Comparison of ENCODE assay signal across 25 cellular contexts in the genomic region with DNA sequence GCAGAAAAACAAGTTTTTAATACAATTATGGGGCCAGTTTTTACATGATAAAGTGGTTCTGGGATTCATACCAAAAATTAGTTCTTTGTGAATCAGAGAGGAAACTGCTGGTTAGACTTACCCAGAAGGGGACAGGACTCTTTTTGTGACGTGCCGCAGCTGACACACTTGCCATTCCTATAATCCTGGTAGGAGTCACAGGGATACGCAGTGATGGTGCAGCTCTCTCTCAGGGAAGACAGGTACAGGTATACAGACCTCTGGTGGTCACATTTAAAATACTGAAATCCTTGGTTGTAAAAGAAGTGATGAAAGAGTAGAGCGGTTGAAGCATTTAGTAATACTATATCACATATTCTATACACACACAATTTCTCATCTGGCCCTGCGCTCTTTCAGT. TPM values are rescaled to one million over a fixed set of nuclear protein-coding genes. Genes with fewer than 3 reads are reported as not detected.
A peak's percentile ranks its signal among the peaks of the same experiment; 100 is the strongest.
DNase-seq lines count a peak whose midpoint lies in the region; ATAC-seq and TF ChIP-seq lines count a peak whose summit lies in the region.
"Had no signal": no experiment of that assay in that cellular context is flagged by ENCODE, and none has a peak within 500 bp of the region (broad histone marks: within the 10 kb centered on the region; RNA-seq: fewer than 3 reads in every experiment).

No MANE protein-coding gene starts in this region.

- ATAC-seq in WTC11 = peak; percentile 78
- ATAC-seq in activated naive CD8-positive, alpha-beta T cell treated with anti-CD3 and anti-CD28 coated beads, Interleukin-2, amount 50 U/mL, for 24 hours = no peak
- ATAC-seq: CD8-positive, alpha-beta T cell; K562 had no signal

- H3K9ac ChIP-seq in H9 (ENCODE audit: extremely low read depth, insufficient read length, low read length) (no peak overlapping the region), liver (ENCODE audit: low read depth in 1 of 2, low read length in 2 of 2) (no peak overlapping the region)

- WGBS in H9 (ENCODE audit: extremely low coverage, insufficient read length, low lambda C conversion rate) = no CpG with 5 or more reads among the region's 5 CpGs
- WGBS in liver = 72% methylated on average over 5 of the region's 5 CpGs

- POLR2A ChIA-PET in WTC11 (lab: Charles Lee) = no interaction called here

- H3K18ac ChIP-seq in H9 (ENCODE audit: insufficient read length, low read depth, low read length) = no peak overlapping the region

- H2BK20ac ChIP-seq in H9 (ENCODE audit: low read depth, low read length, poor library complexity, severe bottlenecking) = no peak overlapping the region

- H3K9me3 Mint-ChIP-seq in H9 (no peaks in the 10 kb centered on the region), WTC11 (no peaks in the 10 kb centered on the region)
- no peaks in the 10 kb centered on the region for H3K9me3 Mint-ChIP-seq in activated naive CD8-positive, alpha-beta T cell treated with anti-CD3 and anti-CD28 coated beads, Interleukin-2, amount 50 U/mL, for 24 hours
- H3K9me3 Mint-ChIP-seq: activated naive CD8-positive, alpha-beta T cell treated with anti-CD3 and anti-CD28 coated beads for 36 hours; CD8-positive, alpha-beta T cell had no signal

- H3K27me3 ChIP-seq in H9 (ENCODE audit: insufficient read depth, low read length) (no peaks in the 10 kb centered on the region), liver (ENCODE audit: control insufficient read depth in 4 of 4, insufficient read depth in 4 of 4, low read length in 3 of 4) (no peaks in the 10 kb centered on the region)
- H3K27me3 ChIP-seq: upper lobe of left lung had no signal

- no peak overlapping the region for H3T11ph ChIP-seq in H9 (ENCODE audit: low read length)

- no peak overlapping the region for H3K14ac ChIP-seq in H9 (ENCODE audit: insufficient read depth, low read length)

- no peak overlapping the region for H2BK120ac ChIP-seq in H9 (ENCODE audit: low read depth, low read length, poor library complexity, severe bottlenecking)

- H3K23ac ChIP-seq in H9 (ENCODE audit: insufficient read length, low read depth, low read length) = no peak overlapping the region

- H3K36me3 ChIP-seq in liver (ENCODE audit: control insufficient read depth in 4 of 4, insufficient read depth in 3 of 4, low read depth in 1 of 4, low read length in 3 of 4) = no peaks in the 10 kb centered on the region

- no peaks in the 10 kb centered on the region; the same call in none of the 2 replicates for H3K27me3 Mint-ChIP-seq in H9 (ENCODE audit: low read depth)
- peaks cover 9% of the 10 kb centered on the region for H3K27me3 Mint-ChIP-seq in WTC11 (ENCODE audit: low read depth)
- peaks cover 20% of the 10 kb centered on the region for H3K27me3 Mint-ChIP-seq in activated naive CD8-positive, alpha-beta T cell treated with anti-CD3 and anti-CD28 coated beads, Interleukin-2, amount 50 U/mL, for 24 hours

- H3K79me2 ChIP-seq in H9 (ENCODE audit: insufficient read depth, low read length) = no peaks in the 10 kb centered on the region

- no peaks in the 10 kb centered on the region for H3K4me1 Mint-ChIP-seq in H9
- H3K4me1 Mint-ChIP-seq in WTC11 = no peaks in the 10 kb centered on the region
- H3K4me1 Mint-ChIP-seq in activated naive CD8-positive, alpha-beta T cell treated with anti-CD3 and anti-CD28 coated beads, Interleukin-2, amount 50 U/mL, for 24 hours = no peaks in the 10 kb centered on the region
- H3K4me1 Mint-ChIP-seq: activated naive CD8-positive, alpha-beta T cell treated with anti-CD3 and anti-CD28 coated beads for 36 hours had no signal

- H3K4me2 ChIP-seq in H9 (ENCODE audit: insufficient read depth, insufficient read length, low read length) = no peak overlapping the region
- H3K4me2 ChIP-seq: smooth muscle cell had no signal

- CTCF ChIA-PET in WTC11 (lab: Charles Lee) = interaction anchor here (0.6 to 1.6 kb wide), 8 partner anchors 9 to 61 kb away, joined by 3 to 10 read pairs (median 4); no protein-coding TSS in a partner anchor

- H4K8ac ChIP-seq in H9 (replicated peaks; ENCODE audit: insufficient read length, low read depth, low read length) = no peak overlapping the region

- no peak overlapping the region for H2AK5ac ChIP-seq in H9 (ENCODE audit: insufficient read length, low read length)

- no peak overlapping the region for H2AFZ ChIP-seq in H9 (ENCODE audit: low read length)

- H3K23me2 ChIP-seq in H9 (ENCODE audit: insufficient read length, low read depth, low read length, poor library complexity, severe bottlenecking) = no peaks in the 10 kb centered on the region

- H3K79me1 ChIP-seq in H9 (ENCODE audit: insufficient read depth, low read depth, low read length, poor library complexity, severe bottlenecking) = no peaks in the 10 kb centered on the region

- H2BK5ac ChIP-seq in H9 (ENCODE audit: insufficient read length, low read length) = no peak overlapping the region

- H3K36me3 Mint-ChIP-seq in H9 (ENCODE audit: insufficient read depth in 1 of 3, low read depth in 3 of 3) (no peaks in the 10 kb centered on the region), WTC11 (no peaks in the 10 kb centered on the region)
- no peaks in the 10 kb centered on the region for H3K36me3 Mint-ChIP-seq in activated naive CD8-positive, alpha-beta T cell treated with anti-CD3 and anti-CD28 coated beads, Interleukin-2, amount 50 U/mL, for 24 hours (ENCODE audit: low read depth)
- H3K36me3 Mint-ChIP-seq: activated naive CD8-positive, alpha-beta T cell treated with anti-CD3 and anti-CD28 coated beads for 36 hours; CD8-positive, alpha-beta T cell had no signal

- no peak overlapping the region for H3K4ac ChIP-seq in H9 (ENCODE audit: low read depth, low read length)

- no peak overlapping the region for H3K4me3 Mint-ChIP-seq in H9
- no peak overlapping the region for H3K4me3 Mint-ChIP-seq in WTC11
- H3K4me3 Mint-ChIP-seq in activated naive CD8-positive, alpha-beta T cell treated with anti-CD3 and anti-CD28 coated beads, Interleukin-2, amount 50 U/mL, for 24 hours = no peak overlapping the region
- H3K4me3 Mint-ChIP-seq: activated naive CD8-positive, alpha-beta T cell treated with anti-CD3 and anti-CD28 coated beads for 36 hours; CD8-positive, alpha-beta T cell had no signal

- H2BK12ac ChIP-seq in H9 (ENCODE audit: insufficient read length, low read depth, low read length) = no peak overlapping the region

- peak; percentile 49 to 56 for TF ChIP-seq RAD21 in liver (IDR thresholded peaks at IDR 0.05)

- H4K91ac ChIP-seq in H9 (ENCODE audit: insufficient read length, low read depth, low read length) = no peak overlapping the region

- TF ChIP-seq CTCF in H9 (conservative IDR thresholded peaks at IDR 0.05) (peak; percentile 47), WTC11 (IDR thresholded peaks at IDR 0.05) (no peak), liver (IDR thresholded peaks at IDR 0.05; ENCODE audit: low read depth, low read length, missing input control) (no peak)

- H4K20me1 ChIP-seq in H9 (ENCODE audit: control insufficient read depth, insufficient read depth, insufficient read length) = no peaks in the 10 kb centered on the region

- H2BK15ac ChIP-seq in H9 (ENCODE audit: low read depth, low read length) = no peak overlapping the region

- H3K4me1 ChIP-seq in H9 (ENCODE audit: insufficient read depth, low read length) = no peaks in the 10 kb centered on the region
- no peaks in the 10 kb centered on the region for H3K4me1 ChIP-seq in liver (ENCODE audit: control insufficient read depth in 4 of 4, insufficient read depth in 4 of 4, low read length in 3 of 4)
- H3K4me1 ChIP-seq: upper lobe of left lung had no signal

- H4K5ac ChIP-seq in H9 (ENCODE audit: insufficient read length, low read depth, low read length) = no peak overlapping the region

- no peak overlapping the region for H3K56ac ChIP-seq in H9 (ENCODE audit: insufficient read length, low read depth, low read length)

- DNase-seq in NCI-H146 (lab: John Stamatoyannopoulos, UW) = peak; percentile 13
- DNase-seq in NCI-H146 treated with DMSO at 0.1 percent for 48 hours (lab: John Stamatoyannopoulos, UW; ENCODE audit: unreplicated experiment) = no peak
- no peak for DNase-seq in H9
- no peak for DNase-seq in WTC11 (ENCODE audit: low spot score)
- no peak for DNase-seq in medulla oblongata (ENCODE audit: extremely low spot score)
- no peak for DNase-seq in activated naive CD8-positive, alpha-beta T cell treated with anti-CD3 and anti-CD28 coated beads, Interleukin-2, amount 50 U/mL, for 24 hours
- no peak for DNase-seq in retina
- DNase-seq: activated CD4-positive, alpha-beta T cell treated with anti-CD3 and anti-CD28 coated beads, Interleukin-2, amount 50 U/mL, for 48 hours; activated CD8-positive, alpha-beta memory T cell treated with anti-CD3 and anti-CD28 coated beads, Interleukin-2, amount 50 U/mL, for 4 hours; activated effector memory CD4-positive, alpha-beta T cell treated with Interleukin-2 at 50 U/mL for 16 hours; activated naive CD8-positive, alpha-beta T cell treated with anti-CD3 and anti-CD28 coated beads for 36 hours; AML-193; CD8-positive, alpha-beta T cell; DMS153; NCI-H2029; stimulated activated CD4-positive, alpha-beta T cell treated with anti-CD3 and anti-CD28 coated beads, Interleukin-2, amount 100 ng/mL, for 24 hours; upper lobe of left lung had no signal

- no peak overlapping the region for H3K4me3 ChIP-seq in liver (ENCODE audit: low read depth in 1 of 3, low read length in 3 of 3)
- H3K4me3 ChIP-seq: K562, SK-N-MC, smooth muscle cell, upper lobe of left lung had no signal

- no peaks in the 10 kb centered on the region for H3K9me3 ChIP-seq in H9 (ENCODE audit: control insufficient read depth, low read depth, low read length)
- H3K9me3 ChIP-seq in liver (ENCODE audit: control insufficient read depth in 4 of 4, low read length in 3 of 4) = no peaks in the 10 kb centered on the region
- H3K9me3 ChIP-seq: upper lobe of left lung had no signal

- H3K27ac Mint-ChIP-seq in H9 (no peak overlapping the region), WTC11 (no peak overlapping the region)
- no peak overlapping the region for H3K27ac Mint-ChIP-seq in activated naive CD8-positive, alpha-beta T cell treated with anti-CD3 and anti-CD28 coated beads, Interleukin-2, amount 50 U/mL, for 24 hours
- H3K27ac Mint-ChIP-seq: activated naive CD8-positive, alpha-beta T cell treated with anti-CD3 and anti-CD28 coated beads for 36 hours; CD8-positive, alpha-beta T cell had no signal

- H3K27ac ChIP-seq in H9 (ENCODE audit: insufficient read length, low read depth, low read length) (no peak overlapping the region), liver (ENCODE audit: low read depth in 1 of 2, low read length in 2 of 2) (no peak overlapping the region)
- H3K27ac ChIP-seq: SK-N-MC, upper lobe of left lung had no signal

TF ChIP-seq in liver, 16 proteins besides CTCF, POLR2A, EP300 and RAD21 (continues in another document):
- TF ChIP-seq, protein P1, sequence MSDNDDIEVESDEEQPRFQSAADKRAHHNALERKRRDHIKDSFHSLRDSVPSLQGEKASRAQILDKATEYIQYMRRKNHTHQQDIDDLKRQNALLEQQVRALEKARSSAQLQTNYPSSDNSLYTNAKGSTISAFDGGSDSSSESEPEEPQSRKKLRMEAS (IDR thresholded peaks at IDR 0.05) = no peak
- TF ChIP-seq HNF4A (conservative IDR thresholded peaks at IDR 0.05) = no peak
- TF ChIP-seq FOXA2 (IDR thresholded peaks at IDR 0.05) = no peak

RNA-seq across cellular contexts. Expression of a gene that starts 20.2 kb away (rescaled TPM):
- 23.3 and 23.9 TPM in 2 replicates for total RNA-seq in H9 (2021)
- total RNA-seq in WTC11 (2021) = 14.4 to 17.2 TPM (median 15.7 TPM) in 3 replicates
- 10 to 100 TPM in 1 of 2 donors, 1 to 10 TPM in 1; 9.5 to 10.9 TPM for total RNA-seq in liver
- polyA plus RNA-seq in liver = 10 to 100 TPM; 14.8 to 19.6 TPM

RNA-seq across cellular contexts. Expression of a gene that starts 33.4 kb away (rescaled TPM):
- total RNA-seq in H9 (2021) = 0.17 and 0.37 TPM in 2 replicates
- total RNA-seq in WTC11 (2021) = 0.07 to 0.27 TPM (median 0.11 TPM) in 3 replicates
- total RNA-seq in liver = under 1 TPM; under 0.01 to 0.23 TPM
- polyA plus RNA-seq in liver = under 1 TPM in 1 of 2 donors, not detected in 1; 0.09 TPM
- total RNA-seq: activated naive CD8-positive, alpha-beta T cell treated with anti-CD3 and anti-CD28 coated beads for 36 hours; CD8-positive, alpha-beta T cell; dermis microvascular lymphatic vessel endothelial cell; G401; RPMI7951; T-helper 2 cell treated with Interferon-gamma antibody and Interleukin-4, amounts not matched to agents 100 ng/mL and 5 ng/mL, for 36 hours had no signal
